ENCODE assay signal across 16 cellular contexts in the genomic region with DNA sequence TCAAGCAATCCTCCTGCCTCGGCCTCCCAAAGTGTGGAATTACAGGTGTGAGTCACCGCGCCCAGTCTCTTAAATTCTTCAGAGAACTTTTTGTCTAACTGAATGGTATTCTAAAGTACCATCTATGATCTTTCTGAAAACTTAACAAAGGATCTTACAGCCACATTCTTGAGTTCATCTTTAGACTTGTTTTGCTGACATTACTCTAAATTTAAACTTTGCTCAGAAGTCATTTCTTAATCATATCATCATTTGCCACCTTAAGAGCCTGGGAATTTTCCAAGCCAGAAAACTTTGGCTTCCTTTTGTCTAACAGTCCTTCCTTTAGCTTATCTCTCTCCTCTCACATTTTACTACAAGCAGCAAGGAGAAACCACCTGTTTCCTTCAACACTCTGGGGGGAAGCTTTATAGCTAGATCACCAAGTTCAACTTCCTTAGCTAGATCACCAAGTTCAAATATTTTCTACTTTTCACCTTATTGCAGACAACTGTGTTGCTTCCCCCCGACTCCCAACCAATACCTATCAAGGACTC. TPM values are rescaled to one million over a fixed set of nuclear protein-coding genes. Genes with fewer than 3 reads are reported as not detected.
"Had no signal": no experiment of that assay in that cellular context is flagged by ENCODE, and none has a peak within 500 bp of the region (broad histone marks: within the 10 kb centered on the region; RNA-seq: fewer than 3 reads in every experiment).

No MANE protein-coding gene starts in this region.

- H3K36me3 ChIP-seq: brain microvascular endothelial cell had no signal

- H3K4me1 ChIP-seq: parathyroid adenoma had no signal

- H3K27ac ChIP-seq: brain microvascular endothelial cell, parathyroid adenoma had no signal

- DNase-seq: activated CD4-positive, alpha-beta T cell treated with anti-CD3 and anti-CD28 coated beads, Interleukin-2, amount 50 U/mL, for 1 hour; activated naive CD4-positive, alpha-beta T cell; activated naive CD8-positive, alpha-beta T cell treated with anti-CD3 and anti-CD28 coated beads, Interleukin-2, amount 10 ng/mL, durations not matched to agents 7 days and 5 days; activated T-cell treated with anti-CD3 and anti-CD28 coated beads for 4 hours; brain microvascular endothelial cell; cerebellar nuclear complex; effector memory CD8-positive, alpha-beta T cell; erythroblast; hippocampal formation; naive B cell; retina; T-helper 17 cell had no signal

- ATAC-seq: activated CD4-positive, CD25-positive, alpha-beta regulatory T cell treated with anti-CD3 and anti-CD28 coated beads, Interleukin-2, amount 50 U/mL, for 24 hours; effector memory CD8-positive, alpha-beta T cell; left lobe of liver; stimulated activated effector memory CD8-positive, alpha-beta T cell treated with anti-CD3 and anti-CD28 coated beads, Interleukin-12 subunit alpha, Interleukin-12 subunit beta, amount 100 ng/mL, for 72 hours; T-helper 17 cell had no signal

- H3K27me3 ChIP-seq: brain microvascular endothelial cell had no signal

RNA-seq across cellular contexts. Expression of gene ZBTB8A, which starts 5.4 kb away (rescaled TPM):
- total RNA-seq: T-helper 17 cell had no signal
